8 cellular contexts compared by ENCODE assay signal in genomic region chr6:52399511-52400315, GRCh38. TPM values are rescaled to one million over a fixed set of nuclear protein-coding genes. Genes with fewer than 3 reads are reported as not detected.
DNase-seq lines count a peak whose midpoint lies in the region; ATAC-seq and TF ChIP-seq lines count a peak whose summit lies in the region.

No MANE protein-coding gene starts in this region.

- POLR2A ChIA-PET in CD4-positive, alpha-beta T cell (lab: Charles Lee), result interaction anchor here (0.5 to 9.4 kb wide), 10 partner anchors 11 to 792 kb away, joined by 3 to 138 read pairs (median 7); partner anchors contain the start of genes EFHC1, MCM3 and PAQR8

- H3K27me3 ChIP-seq in CD4-positive, alpha-beta T cell (ENCODE audit: control insufficient read depth, insufficient read depth, low read length), result no peaks in the 10 kb centered on the region

- H3K27me3 Mint-ChIP-seq in CD4-positive, alpha-beta T cell, result no peaks in the 10 kb centered on the region
- H3K27me3 Mint-ChIP-seq in type B pancreatic cell, result no peaks in the 10 kb centered on the region

- H3K27ac ChIP-seq in CD4-positive, alpha-beta T cell (ENCODE audit: low read depth, low read length), result peak overlapping the region; percentile 67

- peak; percentile 93 for TF ChIP-seq CTCF in CD4-positive, alpha-beta T cell (IDR thresholded peaks at IDR 0.05)
- TF ChIP-seq CTCF in type B pancreatic cell (conservative IDR thresholded peaks at IDR 0.05), result peak; percentile 88

- peaks cover 28% of the 10 kb centered on the region for H3K36me3 Mint-ChIP-seq in CD4-positive, alpha-beta T cell (ENCODE audit: low read depth)
- H3K36me3 Mint-ChIP-seq in type B pancreatic cell, result peaks cover 13% of the 10 kb centered on the region

- H3K4me3 Mint-ChIP-seq in CD4-positive, alpha-beta T cell, result peak overlapping the region; percentile 54
- H3K4me3 Mint-ChIP-seq in type B pancreatic cell, result no peak overlapping the region

- H3K9me3 Mint-ChIP-seq in CD4-positive, alpha-beta T cell, result peaks cover 6% of the 10 kb centered on the region
- H3K9me3 Mint-ChIP-seq in type B pancreatic cell, result no peaks in the 10 kb centered on the region

- H3K9me3 ChIP-seq in CD4-positive, alpha-beta T cell (ENCODE audit: control insufficient read depth, low read length), result no peaks in the 10 kb centered on the region

- CTCF ChIA-PET in CD4-positive, alpha-beta T cell (lab: Charles Lee), result interaction anchor here (0.6 to 4.4 kb wide), 22 partner anchors 10 to 600 kb away, joined by 3 to 55 read pairs (median 4); partner anchors contain the start of genes MCM3 and PAQR8

- peak; percentile 43 for ATAC-seq in CD4-positive, alpha-beta T cell (ENCODE audit: poor library complexity)
- ATAC-seq in GM18511 (IDR thresholded peaks at IDR 0.05; ENCODE audit: unreplicated experiment) (peak; percentile 51), left colon (peak; percentile 53)

- peak in 1 of 10 experiments; percentile 34 for DNase-seq in CD4-positive, alpha-beta T cell
- DNase-seq in LoVo (ENCODE audit: low spot score), result peak; percentile 68
- DNase-seq in SK-MEL-5 (ENCODE audit: low read depth, low spot score), result peak; percentile 76
- DNase-seq in central memory CD4-positive, alpha-beta T cell, result peak; percentile 42
- peak in 1 of 2 donors; percentile 39 for DNase-seq in left colon
- DNase-seq in type B pancreatic cell (ENCODE audit: extremely low spot score, unreplicated experiment), result no peak
- no peak for DNase-seq in stimulated activated CD4-positive, alpha-beta T cell treated with anti-CD3 and anti-CD28 coated beads, Interleukin-4, amount 100 ng/mL, for 1 hour

- peaks cover 80% of the 10 kb centered on the region for H3K4me1 Mint-ChIP-seq in CD4-positive, alpha-beta T cell (ENCODE audit: low read depth)
- H3K4me1 Mint-ChIP-seq in type B pancreatic cell (ENCODE audit: unreplicated experiment), result peaks cover 4% of the 10 kb centered on the region

- H3K27ac Mint-ChIP-seq in CD4-positive, alpha-beta T cell, result peak overlapping the region; percentile 97
- no peak overlapping the region for H3K27ac Mint-ChIP-seq in type B pancreatic cell

- intact Hi-C loops in CD4-positive, alpha-beta T cell (cut with DNase I, micrococcal nuclease), result loop anchor here (1.0 to 10.0 kb wide), 9 partner anchors 10 to 483 kb away; partner anchors contain the start of genes PAQR8 (in 1 of the 2) and TRAM2 (in 1 of the 2)
- intact Hi-C loops in left colon (cut with DNase I, micrococcal nuclease), result loop anchor here in 1 of 2 donors (5.0 kb wide), 1 partner anchor 112 kb away; no protein-coding TSS in a partner anchor

- in situ Hi-C loops in SK-MEL-5 (cut with HindIII; ENCODE audit: low pct_unique_long_range_greater_than_20kb, low sequenced_read_pairs), result loop anchor here (25.0 kb wide), 2 partner anchors 112 to 263 kb away; partner anchors contain the start of genes MCM3 and TMEM14A

RNA-seq across cellular contexts. Expression of gene EFHC1, which starts 20.4 kb away (rescaled TPM):
- 1 to 10 TPM; 3.4 to 4.8 TPM for total RNA-seq in CD4-positive, alpha-beta T cell
- 14.1 and 23.7 TPM in 2 replicates for total RNA-seq in SK-MEL-5 (2014; rRNA removed; shearing (Covaris generic))
- polyA plus RNA-seq in SK-MEL-5 (2015; cell fraction: cytosol; rRNA removed), result 6.0 and 12.0 TPM in 2 replicates
- polyA plus RNA-seq in SK-MEL-5 (2015; cell fraction: nucleus; rRNA removed), result 259 and 284 TPM in 2 replicates
- total RNA-seq in left colon, result 10 to 100 TPM; 11.1 to 13.8 TPM
- total RNA-seq in type B pancreatic cell (ENCODE audit: low replicate concordance), result 23.4 and 54.9 TPM in 2 replicates

RNA-seq across cellular contexts. Expression of gene PAQR8, which starts 37.8 kb away (rescaled TPM):
- total RNA-seq in CD4-positive, alpha-beta T cell, result 1 to 10 TPM; 1.8 to 1.9 TPM
- 25.7 and 25.8 TPM in 2 replicates for total RNA-seq in SK-MEL-5 (2014; rRNA removed; shearing (Covaris generic))
- 27.8 and 34.8 TPM in 2 replicates for polyA plus RNA-seq in SK-MEL-5 (2015; cell fraction: cytosol; rRNA removed)
- 8.2 and 9.4 TPM in 2 replicates for polyA plus RNA-seq in SK-MEL-5 (2015; cell fraction: nucleus; rRNA removed)
- 100 to 1,000 TPM; 152 to 158 TPM for total RNA-seq in left colon
- 17.6 and 21.2 TPM in 2 replicates for total RNA-seq in type B pancreatic cell (ENCODE audit: low replicate concordance)

Comparison
In these comparisons a context has a peak if more than half of its experiments do, and no peak if none do; other contexts are left out.
1. DNase-seq: peak in LoVo (single experiment), SK-MEL-5 (single experiment) and central memory CD4-positive, alpha-beta T cell (single experiment); none in type B pancreatic cell (single experiment) and stimulated activated CD4-positive, alpha-beta T cell treated with anti-CD3 and anti-CD28 coated beads, Interleukin-4, amount 100 ng/mL, for 1 hour (single experiment).
2. Peak in every context shown above with its lines, with median percentiles within 50 percentile points of each other: ATAC-seq.